ENCODE assay signal across 20 cellular contexts in the genomic region with DNA sequence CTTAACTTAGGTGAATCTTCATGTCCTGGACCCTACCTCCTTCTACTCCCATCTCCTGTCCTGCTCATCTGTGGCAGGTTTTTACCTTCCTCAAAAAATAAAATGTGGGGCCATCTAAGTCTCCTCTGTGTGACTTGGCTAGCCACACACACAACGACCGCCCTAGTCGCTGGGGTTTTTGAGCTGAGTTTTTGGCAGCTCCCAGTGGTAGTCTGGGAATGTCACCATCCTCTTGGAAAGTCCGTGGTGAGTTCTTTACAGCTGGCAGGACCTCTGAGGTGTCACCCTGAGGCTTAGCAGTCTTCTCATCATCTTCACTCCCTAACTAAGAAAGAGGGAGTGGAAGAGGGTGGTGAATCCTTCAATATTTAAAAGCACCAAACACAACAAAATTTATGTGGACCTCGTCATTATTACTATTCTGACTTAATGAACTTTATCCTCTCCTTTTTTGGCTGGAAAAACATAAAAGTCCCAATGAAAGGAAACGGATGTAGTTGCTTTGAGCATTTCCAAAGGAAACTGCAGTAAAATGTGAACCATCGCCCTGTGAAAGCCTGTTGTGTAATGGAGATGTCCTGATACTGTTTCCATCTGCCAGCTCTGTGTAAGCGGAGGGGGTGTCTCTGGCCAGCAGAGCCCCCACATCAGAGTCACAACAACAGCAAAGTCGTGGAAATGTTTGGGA.
DNase-seq lines count a peak whose midpoint lies in the region; ATAC-seq and TF ChIP-seq lines count a peak whose summit lies in the region.
"Had no signal": no experiment of that assay in that cellular context is flagged by ENCODE, and none has a peak within 500 bp of the region (broad histone marks: within the 10 kb centered on the region; RNA-seq: fewer than 3 reads in every experiment).

No MANE protein-coding gene starts in this region.

- 72% methylated on average over 7 of the region's 9 CpGs for WGBS in mesenchymal stem cell

- no peak overlapping the region for H3K4me2 ChIP-seq in mesenchymal stem cell (ENCODE audit: low read length, poor library complexity, severe bottlenecking)

- H3K9me3 ChIP-seq in mesenchymal stem cell (ENCODE audit: control insufficient read depth, low read length), result no peaks in the 10 kb centered on the region
- H3K9me3 ChIP-seq in upper lobe of right lung, result no peaks in the 10 kb centered on the region
- H3K9me3 ChIP-seq: SJCRH30 had no signal

- intact Hi-C loops in dendritic cell treated with granulocyte-macrophage colony-stimulating factor and Interleukin-4, amounts not matched to agents 40 ng/mL and 50 ng/mL, for 4 days (cut with micrococcal nuclease), result no loop called here
- intact Hi-C loops in upper lobe of right lung (cut with DNase I), result no loop called here

- H3K27ac ChIP-seq in mesenchymal stem cell (ENCODE audit: low read length, poor library complexity, severe bottlenecking), result no peak overlapping the region
- H3K27ac ChIP-seq in upper lobe of right lung, result peak overlapping the region; percentile 17
- H3K27ac ChIP-seq: SJCRH30 had no signal

- no peak overlapping the region for H2AFZ ChIP-seq in mesenchymal stem cell (ENCODE audit: low read depth, low read length)

- ATAC-seq in upper lobe of right lung (no peak), HG03175 (IDR thresholded peaks at IDR 0.05; ENCODE audit: unreplicated experiment) (no peak), GM21619 (IDR thresholded peaks at IDR 0.05; ENCODE audit: unreplicated experiment) (no peak)
- no peak for ATAC-seq in activated naive CD4-positive, alpha-beta T cell treated with anti-CD3 and anti-CD28 coated beads, Interleukin-2, amount 50 U/mL, for 72 hours
- ATAC-seq: left lobe of liver, T-cell had no signal

- no peak overlapping the region for H3K14ac ChIP-seq in mesenchymal stem cell (ENCODE audit: low read length in 2 of 2)

- H3K79me1 ChIP-seq in mesenchymal stem cell (replicated peaks; ENCODE audit: low read length, poor library complexity, severe bottlenecking), result no peaks in the 10 kb centered on the region

- no peak overlapping the region for H2AK5ac ChIP-seq in mesenchymal stem cell (ENCODE audit: low read length, severe bottlenecking)

- no peak overlapping the region for H3K4ac ChIP-seq in mesenchymal stem cell (ENCODE audit: low read depth in 1 of 2, low read length in 2 of 2)

- H3K4me3 Mint-ChIP-seq in dendritic cell treated with granulocyte-macrophage colony-stimulating factor and Interleukin-4, amounts not matched to agents 40 ng/mL and 50 ng/mL, for 4 days, result no peak overlapping the region
- H3K4me3 Mint-ChIP-seq: activated naive CD4-positive, alpha-beta T cell treated with anti-CD3 and anti-CD28 coated beads, Interleukin-2, amount 10 ng/mL, durations not matched to agents 7 days and 5 days; CD4-positive, alpha-beta T cell; T-cell had no signal

- H2BK5ac ChIP-seq in mesenchymal stem cell (ENCODE audit: low read depth, low read length, poor library complexity, severe bottlenecking), result no peak overlapping the region

- peaks cover 13% of the 10 kb centered on the region for H3K27me3 Mint-ChIP-seq in dendritic cell treated with granulocyte-macrophage colony-stimulating factor and Interleukin-4, amounts not matched to agents 40 ng/mL and 50 ng/mL, for 4 days
- H3K27me3 Mint-ChIP-seq: activated naive CD4-positive, alpha-beta T cell treated with anti-CD3 and anti-CD28 coated beads, Interleukin-2, amount 10 ng/mL, durations not matched to agents 7 days and 5 days had no signal

- H3K27me3 ChIP-seq in mesenchymal stem cell (ENCODE audit: control insufficient read depth in 1 of 2, insufficient read depth in 1 of 2, low read length in 2 of 2) (peaks cover 0 to 4% of the 10 kb centered on the region in 2 experiments), upper lobe of right lung (no peaks in the 10 kb centered on the region)
- H3K27me3 ChIP-seq: SJCRH30 had no signal

- H3K9ac ChIP-seq in mesenchymal stem cell (ENCODE audit: low read length), result no peak overlapping the region

- H2BK12ac ChIP-seq in mesenchymal stem cell (ENCODE audit: low read length in 2 of 2), result no peak overlapping the region

- H3K4me1 Mint-ChIP-seq in dendritic cell treated with granulocyte-macrophage colony-stimulating factor and Interleukin-4, amounts not matched to agents 40 ng/mL and 50 ng/mL, for 4 days (ENCODE audit: low read depth), result peaks cover 47% of the 10 kb centered on the region
- H3K4me1 Mint-ChIP-seq: activated naive CD4-positive, alpha-beta T cell treated with anti-CD3 and anti-CD28 coated beads, Interleukin-2, amount 10 ng/mL, durations not matched to agents 7 days and 5 days had no signal

- peak; percentile 98 for DNase-seq in fibroblast of villous mesenchyme (ENCODE audit: low read depth)
- peak; percentile 44 for DNase-seq in mesenchymal stem cell
- no peak for DNase-seq in upper lobe of right lung
- no peak for DNase-seq in activated naive CD4-positive, alpha-beta T cell treated with anti-CD3 and anti-CD28 coated beads, Interleukin-2, amount 50 U/mL, for 72 hours (ENCODE audit: low spot score in 2 of 2)
- DNase-seq: activated naive CD4-positive, alpha-beta T cell treated with anti-CD3 and anti-CD28 coated beads, Interleukin-2, amount 10 ng/mL, durations not matched to agents 7 days and 5 days; anterior cingulate cortex; caudate nucleus; CD4-positive, alpha-beta T cell; IMR-90; NCI-H1105 treated with DMSO at 0.1 percent for 48 hours; NCI-H2081; NCI-H510A treated with DMSO at 0.1 percent for 48 hours; NK-92 treated with Interleukin-12 subunit alpha and Interleukin-12 subunit beta, amount 100 ng/mL, for 24 hours; occipital lobe; SJCRH30; T-cell had no signal

- peaks cover 14% of the 10 kb centered on the region for H3K9me3 Mint-ChIP-seq in dendritic cell treated with granulocyte-macrophage colony-stimulating factor and Interleukin-4, amounts not matched to agents 40 ng/mL and 50 ng/mL, for 4 days
- peaks cover 7 to 8% of the 10 kb centered on the region in 2 donors for H3K9me3 Mint-ChIP-seq in activated naive CD4-positive, alpha-beta T cell treated with anti-CD3 and anti-CD28 coated beads, Interleukin-2, amount 50 U/mL, for 72 hours

- H4K8ac ChIP-seq in mesenchymal stem cell (ENCODE audit: low read length), result no peak overlapping the region

- no peaks in the 10 kb centered on the region for H3K36me3 ChIP-seq in mesenchymal stem cell (ENCODE audit: control insufficient read depth in 1 of 2, insufficient read depth in 2 of 2, low read depth in 1 of 2, low read length in 2 of 2)
- H3K36me3 ChIP-seq in upper lobe of right lung, result no peaks in the 10 kb centered on the region
- H3K36me3 ChIP-seq: SJCRH30 had no signal

- H2BK15ac ChIP-seq in mesenchymal stem cell (ENCODE audit: low read depth, poor library complexity, severe bottlenecking), result no peak overlapping the region

- no peaks in the 10 kb centered on the region for H3K36me3 Mint-ChIP-seq in dendritic cell treated with granulocyte-macrophage colony-stimulating factor and Interleukin-4, amounts not matched to agents 40 ng/mL and 50 ng/mL, for 4 days (ENCODE audit: low read depth)
- peaks cover 0 to 8% of the 10 kb centered on the region in 2 donors for H3K36me3 Mint-ChIP-seq in activated naive CD4-positive, alpha-beta T cell treated with anti-CD3 and anti-CD28 coated beads, Interleukin-2, amount 50 U/mL, for 72 hours
- H3K36me3 Mint-ChIP-seq: activated naive CD4-positive, alpha-beta T cell treated with anti-CD3 and anti-CD28 coated beads, Interleukin-2, amount 10 ng/mL, durations not matched to agents 7 days and 5 days; T-cell had no signal

- no peak overlapping the region for H3K18ac ChIP-seq in mesenchymal stem cell (ENCODE audit: low read depth in 1 of 2, low read length in 2 of 2)

- H3K4me3 ChIP-seq in fibroblast of villous mesenchyme (ENCODE audit: low read depth, low read length) (no peak overlapping the region), mesenchymal stem cell (ENCODE audit: insufficient read depth in 1 of 2, low read depth in 1 of 2, low read length in 2 of 2) (no peak overlapping the region), upper lobe of right lung (no peak overlapping the region)
- H3K4me3 ChIP-seq: SJCRH30 had no signal

- H3K27ac Mint-ChIP-seq in dendritic cell treated with granulocyte-macrophage colony-stimulating factor and Interleukin-4, amounts not matched to agents 40 ng/mL and 50 ng/mL, for 4 days, result peak overlapping the region; percentile 12
- no peak overlapping the region for H3K27ac Mint-ChIP-seq in activated naive CD4-positive, alpha-beta T cell treated with anti-CD3 and anti-CD28 coated beads, Interleukin-2, amount 50 U/mL, for 72 hours
- H3K27ac Mint-ChIP-seq: activated naive CD4-positive, alpha-beta T cell treated with anti-CD3 and anti-CD28 coated beads, Interleukin-2, amount 10 ng/mL, durations not matched to agents 7 days and 5 days; CD4-positive, alpha-beta T cell; T-cell had no signal

- H3K4me1 ChIP-seq in mesenchymal stem cell (ENCODE audit: control insufficient read depth, insufficient read depth, low read depth, low read length) (peaks cover 24% of the 10 kb centered on the region), upper lobe of right lung (peaks cover 18% of the 10 kb centered on the region)
- H3K4me1 ChIP-seq: SJCRH30 had no signal

- no peak for TF ChIP-seq CTCF in fibroblast of villous mesenchyme (IDR thresholded peaks at IDR 0.05; ENCODE audit: insufficient read depth, low read depth, low read length)
- no peak for TF ChIP-seq CTCF in upper lobe of right lung (IDR thresholded peaks at IDR 0.05)

- H3K23ac ChIP-seq in mesenchymal stem cell (ENCODE audit: low read length in 2 of 2), result no peak overlapping the region

- no peak overlapping the region for H4K91ac ChIP-seq in mesenchymal stem cell (ENCODE audit: low read length)

- no peak overlapping the region for H2BK120ac ChIP-seq in mesenchymal stem cell (ENCODE audit: low read depth, low read length)

Comparison
In these comparisons a context has a peak if more than half of its experiments do, and no peak if none do; other contexts are left out.
1. DNase-seq: peak in fibroblast of villous mesenchyme (single experiment) and mesenchymal stem cell (single experiment); none in upper lobe of right lung (single experiment) and activated naive CD4-positive, alpha-beta T cell treated with anti-CD3 and anti-CD28 coated beads, Interleukin-2, amount 50 U/mL, for 72 hours (0 of 2).